ENCODE assay signal across 6 cellular contexts in genomic region chr9:99425124-99425523, GRCh38.
"Had no signal": no experiment of that assay in that cellular context is flagged by ENCODE, and none has a peak within 500 bp of the region (broad histone marks: within the 10 kb centered on the region; RNA-seq: fewer than 3 reads in every experiment).

No MANE protein-coding gene starts in this region.

- H3K4me1 ChIP-seq: HAP-1 had no signal

- DNase-seq: GOT3, H7, HFFc6, IMR-90 had no signal

- H3K27ac Mint-ChIP-seq: HFFc6 had no signal

- ATAC-seq: HCT116 had no signal

- H3K4me3 Mint-ChIP-seq: HFFc6 had no signal

- H3K4me3 ChIP-seq: HAP-1 had no signal

- H3K9me3 ChIP-seq: HAP-1 had no signal

- H3K36me3 ChIP-seq: HAP-1 had no signal
